Comparison of ENCODE assay signal across 8 cellular contexts in genomic region chr5:59587489-59588337, GRCh38.
DNase-seq lines count a peak whose midpoint lies in the region; ATAC-seq, FAIRE-seq and TF ChIP-seq lines count a peak whose summit lies in the region.

No MANE protein-coding gene starts in this region.

- no peaks in the 10 kb centered on the region; the same call in 1 of the 2 replicates for H3K27me3 ChIP-seq in SJSA1 (replicated peaks)
- H3K27me3 ChIP-seq in foreskin keratinocyte = no peaks in the 10 kb centered on the region
- no peaks in the 10 kb centered on the region for H3K27me3 ChIP-seq in neuronal stem cell (ENCODE audit: control insufficient read depth in 3 of 3, insufficient read depth in 3 of 3, low read depth in 1 of 3, low read length in 3 of 3)

- H3K4me1 ChIP-seq in SJSA1 (replicated peaks) = peaks cover 11% of the 10 kb centered on the region
- H3K4me1 ChIP-seq in foreskin keratinocyte = peaks cover 29% of the 10 kb centered on the region
- H3K4me1 ChIP-seq in neuronal stem cell (ENCODE audit: control insufficient read depth in 2 of 2, insufficient read depth in 1 of 2, low read depth in 1 of 2, low read length in 2 of 2) = peaks cover 7 to 36% of the 10 kb centered on the region in 2 donors

- no CpG with 5 or more reads among the region's 17 CpGs for WGBS in neuronal stem cell (ENCODE audit: extremely low coverage in 2 of 2, insufficient read length in 2 of 2, insufficient replicate concordance in 1 of 2), 2 donors

- no peak overlapping the region for H4K8ac ChIP-seq in neuronal stem cell (ENCODE audit: low read depth, low read length)

- no peak overlapping the region for H3K27ac Mint-ChIP-seq in HFFc6

- DNase-seq in HFFc6 = peak; percentile 9
- DNase-seq in SJSA1 (ENCODE audit: low read depth in 1 of 2, low spot score in 2 of 2) = peak; percentile 27 to 48
- peak in 1 of 2 donors; percentile 31 for DNase-seq in foreskin keratinocyte
- DNase-seq in neuronal stem cell (ENCODE audit: low spot score) = peak; percentile 58
- DNase-seq in GM12892 (ENCODE audit: insufficient read length) = no peak
- DNase-seq in NCI-H2171 treated with DMSO at 0.1 percent for 48 hours (lab: John Stamatoyannopoulos, UW) = no peak

- ATAC-seq in foreskin keratinocyte = peak; percentile 42
- no peak for ATAC-seq in HG02970 (IDR thresholded peaks at IDR 0.05; ENCODE audit: low FRiP score, unreplicated experiment)

- no peaks in the 10 kb centered on the region for H3K36me3 Mint-ChIP-seq in HFFc6 (ENCODE audit: low read depth)

- no peak overlapping the region for H3K23ac ChIP-seq in neuronal stem cell (ENCODE audit: low read depth, low read length, poor library complexity)

- H3K9me3 Mint-ChIP-seq in HFFc6 = no peaks in the 10 kb centered on the region

- H3K4ac ChIP-seq in neuronal stem cell (ENCODE audit: low read length) = no peak overlapping the region

- H3K4me3 Mint-ChIP-seq in HFFc6 = peak overlapping the region; percentile 60; the same call in 1 of the 2 replicates

- TF ChIP-seq CTCF in 22Rv1 (IDR thresholded peaks at IDR 0.05) = 0 out of 2 replicates have a peak, but pooled peaks have one; percentile 7
- no peak for TF ChIP-seq CTCF in HFFc6 (IDR thresholded peaks at IDR 0.05)
- peak; percentile 23 for TF ChIP-seq CTCF in foreskin keratinocyte (conservative IDR thresholded peaks at IDR 0.05)

- H2BK15ac ChIP-seq in neuronal stem cell (ENCODE audit: low read length) = no peak overlapping the region

- no peaks in the 10 kb centered on the region for H3K9me3 ChIP-seq in SJSA1 (replicated peaks)
- no peaks in the 10 kb centered on the region for H3K9me3 ChIP-seq in neuronal stem cell (replicated peaks in 1 of 2; ENCODE audit: control insufficient read depth in 2 of 2, insufficient read depth in 1 of 2, low read depth in 1 of 2, low read length in 2 of 2)

- no peak overlapping the region for H4K91ac ChIP-seq in neuronal stem cell (ENCODE audit: low read depth, low read length, poor library complexity)

- no peak overlapping the region for H2BK120ac ChIP-seq in neuronal stem cell (ENCODE audit: low read depth, low read length)

- H2BK5ac ChIP-seq in neuronal stem cell (ENCODE audit: low read length) = no peak overlapping the region

- no peak overlapping the region for H2BK12ac ChIP-seq in neuronal stem cell (ENCODE audit: low read length)

- no peak overlapping the region for H3K14ac ChIP-seq in neuronal stem cell (ENCODE audit: low read length)

- peaks cover 5% of the 10 kb centered on the region; the same call in 1 of the 2 replicates for H3K27me3 Mint-ChIP-seq in HFFc6 (ENCODE audit: insufficient read depth)

- H3K9ac ChIP-seq in neuronal stem cell (ENCODE audit: low read depth, low read length, poor library complexity) = no peak overlapping the region

- no peak for TF ChIP-seq POLR2A in GM12892 (IDR thresholded peaks at IDR 0.05; ENCODE audit: low read depth, low read length)

- no peak overlapping the region for H3K4me2 ChIP-seq in neuronal stem cell (ENCODE audit: insufficient read depth, low read length, poor library complexity, severe bottlenecking)

- no peak for FAIRE-seq in GM12892 (lab: Jason Lieb, UNC)

- H3K36me3 ChIP-seq in SJSA1 = no peaks in the 10 kb centered on the region
- H3K36me3 ChIP-seq in neuronal stem cell (replicated peaks in 1 of 2; ENCODE audit: control insufficient read depth in 2 of 2, insufficient read depth in 2 of 2, low read length in 2 of 2) = no peaks in the 10 kb centered on the region

- no peak overlapping the region for H3K27ac ChIP-seq in 22Rv1
- no peak overlapping the region for H3K27ac ChIP-seq in SJSA1
- no peak overlapping the region for H3K27ac ChIP-seq in foreskin keratinocyte
- no peak overlapping the region for H3K27ac ChIP-seq in neuronal stem cell (replicated peaks; ENCODE audit: low read length)

- H2AK5ac ChIP-seq in neuronal stem cell (ENCODE audit: low read depth, low read length) = no peak overlapping the region

- H3K4me3 ChIP-seq in SJSA1 (no peak overlapping the region), neuronal stem cell (ENCODE audit: low read length in 2 of 2) (peak overlapping the region in 1 of 2 donors; percentile 41)

- peak overlapping the region; percentile 85 for H2AFZ ChIP-seq in neuronal stem cell (ENCODE audit: low read length)

- H3K4me1 Mint-ChIP-seq in HFFc6 (ENCODE audit: low read depth) = peaks cover 15% of the 10 kb centered on the region; the same call in 1 of the 2 replicates

- no peak overlapping the region for H3K18ac ChIP-seq in neuronal stem cell (ENCODE audit: low read length)

- H3K79me1 ChIP-seq in neuronal stem cell (ENCODE audit: low read depth, low read length) = no peaks in the 10 kb centered on the region

Comparison
In these comparisons a context has a peak if more than half of its experiments do, and no peak if none do; other contexts are left out.
1. DNase-seq: peak in HFFc6 (single experiment), SJSA1 (2 of 2) and neuronal stem cell (single experiment); none in GM12892 (single experiment) and NCI-H2171 treated with DMSO at 0.1 percent for 48 hours (single experiment).